Comparison of ENCODE assay signal across 27 cellular contexts in the genomic region with DNA sequence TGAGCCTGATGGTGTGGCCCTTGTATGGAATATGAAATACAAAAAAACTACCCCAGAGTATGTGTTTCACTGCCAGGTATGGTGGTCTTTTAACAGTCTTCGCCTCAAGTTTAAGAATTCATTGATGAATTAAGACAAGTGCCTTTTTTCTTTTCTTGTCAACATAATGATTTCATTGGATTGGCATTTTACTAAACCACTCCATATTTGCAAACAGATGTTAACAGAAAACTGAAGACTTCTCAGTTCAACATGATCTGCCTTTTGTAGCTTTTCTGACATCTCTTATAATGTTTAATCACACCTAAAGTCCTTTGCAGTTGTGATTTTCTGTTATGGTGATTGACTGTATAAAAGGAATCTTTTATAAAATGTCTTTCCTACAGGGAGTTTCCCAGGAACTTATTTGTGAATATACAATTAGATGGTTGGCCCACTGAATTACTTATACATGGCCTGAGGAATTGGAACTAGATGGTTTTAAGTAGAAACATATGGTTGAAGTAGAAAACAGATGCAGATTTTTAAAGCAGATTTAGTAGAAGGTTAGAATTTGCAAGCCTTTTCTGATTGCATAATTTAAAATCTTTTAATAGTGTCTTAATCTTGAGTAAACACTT. TPM values are rescaled to one million over a fixed set of nuclear protein-coding genes. Genes with fewer than 3 reads are reported as not detected.
DNase-seq lines count a peak whose midpoint lies in the region; ATAC-seq lines count a peak whose summit lies in the region.
"Had no signal": no experiment of that assay in that cellular context is flagged by ENCODE, and none has a peak within 500 bp of the region (broad histone marks: within the 10 kb centered on the region; RNA-seq: fewer than 3 reads in every experiment).

No MANE protein-coding gene starts in this region.

- H3K36me3 Mint-ChIP-seq in effector memory CD8-positive, alpha-beta T cell (ENCODE audit: insufficient read depth): peaks cover 63% of the 10 kb centered on the region

- ATAC-seq in GM18520 (IDR thresholded peaks at IDR 0.05; ENCODE audit: unreplicated experiment) (no peak), GM21825 (IDR thresholded peaks at IDR 0.05; ENCODE audit: unreplicated experiment) (no peak)
- ATAC-seq in effector memory CD8-positive, alpha-beta T cell (replicated peaks): no peak
- ATAC-seq: GM12878, HCT116, T-cell had no signal

- no peak overlapping the region for H3K4me3 Mint-ChIP-seq in effector memory CD8-positive, alpha-beta T cell
- H3K4me3 Mint-ChIP-seq: activated CD4-positive, alpha-beta memory T cell treated with anti-CD3 and anti-CD28 coated beads for 36 hours; activated naive CD8-positive, alpha-beta T cell treated with anti-CD3 and anti-CD28 coated beads for 36 hours; T-cell; type B pancreatic cell had no signal

- intact Hi-C loops in posterior vena cava (cut with DNase I): no loop called here

- no peaks in the 10 kb centered on the region for H3K9me3 Mint-ChIP-seq in effector memory CD8-positive, alpha-beta T cell
- H3K9me3 Mint-ChIP-seq: activated CD4-positive, alpha-beta memory T cell treated with anti-CD3 and anti-CD28 coated beads for 36 hours; activated naive CD8-positive, alpha-beta T cell treated with anti-CD3 and anti-CD28 coated beads for 36 hours; T-cell; type B pancreatic cell had no signal

- H3K27ac Mint-ChIP-seq in effector memory CD8-positive, alpha-beta T cell: no peak overlapping the region
- H3K27ac Mint-ChIP-seq: activated CD4-positive, alpha-beta memory T cell treated with anti-CD3 and anti-CD28 coated beads for 36 hours; activated naive CD8-positive, alpha-beta T cell treated with anti-CD3 and anti-CD28 coated beads for 36 hours; T-cell; type B pancreatic cell had no signal

- H3K27me3 Mint-ChIP-seq in effector memory CD8-positive, alpha-beta T cell: no peaks in the 10 kb centered on the region
- H3K27me3 Mint-ChIP-seq: activated CD4-positive, alpha-beta memory T cell treated with anti-CD3 and anti-CD28 coated beads for 36 hours; activated naive CD8-positive, alpha-beta T cell treated with anti-CD3 and anti-CD28 coated beads for 36 hours; T-cell; type B pancreatic cell had no signal

- DNase-seq in NCI-H82 (lab: John Stamatoyannopoulos, UW): peak; percentile 18
- no peak for DNase-seq in NCI-H82 treated with DMSO at 0.1 percent for 48 hours (lab: John Stamatoyannopoulos, UW; ENCODE audit: unreplicated experiment)
- peak; percentile 58 for DNase-seq in RPMI7951 (ENCODE audit: low read depth)
- DNase-seq in fibroblast of peridontal ligament (ENCODE audit: extremely low read depth): peak; percentile 85
- DNase-seq in effector memory CD8-positive, alpha-beta T cell: no peak
- no peak for DNase-seq in posterior vena cava (ENCODE audit: low spot score)
- DNase-seq: 8988T; activated CD4-positive, alpha-beta memory T cell treated with anti-CD3 and anti-CD28 coated beads for 36 hours; activated naive CD8-positive, alpha-beta T cell treated with anti-CD3 and anti-CD28 coated beads for 36 hours; BE2C; effector CD4-positive, alpha-beta T cell; erythroblast; mammary epithelial cell; NCI-H1048; NCI-H187 treated with DMSO at 0.1 percent for 48 hours; NCI-H446 treated with DMSO at 0.1 percent for 48 hours; NK-92 treated with Interleukin-12 subunit alpha and Interleukin-12 subunit beta, amount 100 ng/mL, for 24 hours; PC-9; SHP77; small intestine; stimulated activated CD4-positive, alpha-beta T cell treated with anti-CD3 and anti-CD28 coated beads, Interleukin-2, amount 100 ng/mL, for 24 hours; T-cell had no signal

- H3K4me1 Mint-ChIP-seq in effector memory CD8-positive, alpha-beta T cell (ENCODE audit: low read depth in 2 of 2): peaks cover 0 to 3% of the 10 kb centered on the region in 2 donors
- H3K4me1 Mint-ChIP-seq: activated naive CD8-positive, alpha-beta T cell treated with anti-CD3 and anti-CD28 coated beads for 36 hours; T-cell had no signal

RNA-seq across cellular contexts. Expression of a gene that starts 39.7 kb away (rescaled TPM):
- 127 and 178 TPM in 2 replicates for total RNA-seq in RPMI7951 (2014; rRNA removed; shearing (Covaris generic))
- total RNA-seq in posterior vena cava: 10 to 100 TPM; 89.2 to 92.3 TPM

Comparison
In these comparisons a context has a peak if more than half of its experiments do, and no peak if none do; other contexts are left out.
1. DNase-seq: peak in NCI-H82 (single experiment), RPMI7951 (single experiment) and fibroblast of peridontal ligament (single experiment); none in NCI-H82 treated with DMSO at 0.1 percent for 48 hours (single experiment), effector memory CD8-positive, alpha-beta T cell (0 of 3) and posterior vena cava (single experiment).